Comparison of ENCODE assay signal across 25 cellular contexts in genomic region chr4:101264550-101264949, GRCh38.
"Had no signal": no experiment of that assay in that cellular context is flagged by ENCODE, and none has a peak within 500 bp of the region (broad histone marks: within the 10 kb centered on the region; RNA-seq: fewer than 3 reads in every experiment).

No MANE protein-coding gene starts in this region.

- ATAC-seq: left ventricle myocardium superior; naive thymus-derived CD8-positive, alpha-beta T cell; right cardiac atrium had no signal

- H3K27ac Mint-ChIP-seq: activated naive CD8-positive, alpha-beta T cell treated with anti-CD3 and anti-CD28 coated beads for 36 hours; brain; mesothelial cell of epicardium; naive thymus-derived CD8-positive, alpha-beta T cell; T-helper 2 cell treated with Interferon-gamma antibody and Interleukin-4, amounts not matched to agents 5 μg/mL and 100 μg/mL, for 36 hours had no signal

- H3K9me3 Mint-ChIP-seq: activated naive CD8-positive, alpha-beta T cell treated with anti-CD3 and anti-CD28 coated beads for 36 hours; brain; mesothelial cell of epicardium; naive thymus-derived CD8-positive, alpha-beta T cell; neural crest cell; T-helper 2 cell treated with Interferon-gamma antibody and Interleukin-4, amounts not matched to agents 5 μg/mL and 100 μg/mL, for 36 hours had no signal

- H3K36me3 Mint-ChIP-seq: brain; mesothelial cell of epicardium; naive thymus-derived CD8-positive, alpha-beta T cell had no signal

- DNase-seq: activated CD4-positive, alpha-beta T cell treated with anti-CD3 and anti-CD28 coated beads for 4 hours; activated CD4-positive, alpha-beta T cell treated with anti-CD3 and anti-CD28 coated beads, Interleukin-2, amount 50 U/mL, for 4 hours; activated effector memory CD4-positive, alpha-beta T cell treated with Interleukin-2 at 50 U/mL for 16 hours; activated naive CD4-positive, alpha-beta T cell treated with Interleukin-2 at 50 U/mL for 16 hours; activated naive CD8-positive, alpha-beta T cell treated with anti-CD3 and anti-CD28 coated beads for 36 hours; activated T-cell treated with anti-CD3 and anti-CD28 coated beads for 4 hours; adrenal gland; aorta; cerebellar nuclear complex; dorsolateral prefrontal cortex; effector memory CD4-positive, alpha-beta T cell; left ventricle myocardium superior; naive thymus-derived CD8-positive, alpha-beta T cell; nucleus accumbens; pancreas; spleen; stimulated activated naive CD4-positive, alpha-beta T cell treated with Interleukin-2 at 50 U/mL for 16 hours had no signal

- H3K27ac ChIP-seq: adrenal gland, cardiac muscle cell, coronary artery, dorsolateral prefrontal cortex, pancreas, spleen, tibial nerve had no signal

- H3K4me3 Mint-ChIP-seq: activated naive CD8-positive, alpha-beta T cell treated with anti-CD3 and anti-CD28 coated beads for 36 hours; brain; mesothelial cell of epicardium; naive thymus-derived CD8-positive, alpha-beta T cell; neural crest cell; T-helper 2 cell treated with Interferon-gamma antibody and Interleukin-4, amounts not matched to agents 5 μg/mL and 100 μg/mL, for 36 hours had no signal

- H3K4me3 ChIP-seq: adrenal gland, cardiac muscle cell, coronary artery, dorsolateral prefrontal cortex, pancreas, spleen, tibial nerve had no signal

- H3K27me3 ChIP-seq: adrenal gland, cardiac muscle cell, dorsolateral prefrontal cortex, pancreas, spleen, tibial nerve had no signal

- H3K27me3 Mint-ChIP-seq: activated naive CD8-positive, alpha-beta T cell treated with anti-CD3 and anti-CD28 coated beads for 36 hours; brain; naive thymus-derived CD8-positive, alpha-beta T cell had no signal
